15 cellular contexts compared by ENCODE assay signal in the genomic region with DNA sequence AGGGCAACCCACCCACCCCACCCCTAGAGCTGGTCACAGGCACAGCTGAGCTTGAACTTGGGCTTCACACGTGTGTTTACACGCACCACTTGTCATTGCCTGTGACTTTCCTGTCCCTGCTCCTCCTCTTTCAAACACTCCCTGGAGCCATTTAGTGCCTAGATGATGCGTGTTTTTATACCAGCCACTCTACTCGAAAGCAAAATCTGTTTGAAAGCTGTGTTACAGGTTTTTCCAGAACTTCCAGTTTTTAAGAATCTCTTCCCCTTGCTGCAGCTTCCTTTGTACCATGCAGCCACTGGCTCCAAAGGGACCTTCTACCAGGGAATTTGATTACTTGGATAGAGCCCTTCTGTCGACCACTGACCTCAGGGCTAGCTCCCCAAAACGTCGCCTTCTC.
DNase-seq lines count a peak whose midpoint lies in the region; ATAC-seq and TF ChIP-seq lines count a peak whose summit lies in the region.
"Had no signal": no experiment of that assay in that cellular context is flagged by ENCODE, and none has a peak within 500 bp of the region (broad histone marks: within the 10 kb centered on the region; RNA-seq: fewer than 3 reads in every experiment).

No MANE protein-coding gene starts in this region.

- DNase-seq in Calu3 = peak; percentile 32
- DNase-seq in NCI-H2029 treated with DMSO at 0.1 percent for 48 hours (lab: John Stamatoyannopoulos, UW) = peak; percentile 11
- DNase-seq in coronary artery (ENCODE audit: low spot score) = no peak
- no peak for DNase-seq in HUDEP-2 (lab: John Stamatoyannopoulos, UW; ENCODE audit: unreplicated experiment in 76 of 76)
- no peak for DNase-seq in stimulated activated CD4-positive, alpha-beta T cell treated with anti-CD3 and anti-CD28 coated beads, Interleukin-12 subunit alpha, Interleukin-12 subunit beta, amount 100 ng/mL, for 4 hours
- no peak for DNase-seq in kidney glomerular epithelial cell (lab: John Stamatoyannopoulos, UW)
- DNase-seq: activated CD4-positive, alpha-beta T cell treated with anti-CD3 and anti-CD28 coated beads, Interleukin-2, amount 50 U/mL, for 1 hour; CD4-positive, CD25-positive, alpha-beta regulatory T cell; effector memory CD8-positive, alpha-beta T cell; midbrain; NCI-H2171 treated with DMSO at 0.1 percent for 48 hours; stimulated activated CD4-positive, alpha-beta T cell treated with anti-CD3 and anti-CD28 coated beads, Interleukin-4, amount 100 ng/mL, for 1 hour had no signal

- no TSS peak for BruUV-seq in Calu3 (replicated peaks; lab: Mats Ljungman, UMichigan)

- no peak for TF ChIP-seq CTCF in Calu3 (IDR thresholded peaks at IDR 0.05; ENCODE audit: unreplicated experiment)
- TF ChIP-seq CTCF in coronary artery (IDR thresholded peaks at IDR 0.05) = no peak

- no peak for ATAC-seq in GM19328 (IDR thresholded peaks at IDR 0.05; ENCODE audit: unreplicated experiment)
- ATAC-seq: effector memory CD8-positive, alpha-beta T cell had no signal

- intact Hi-C loops in Calu3 (cut with micrococcal nuclease; ENCODE audit: unreplicated experiment) = loop anchor here (2.0 kb wide), 1 partner anchor 145 kb away; no protein-coding TSS in a partner anchor

- no peaks in the 10 kb centered on the region for H3K9me3 Mint-ChIP-seq in Calu3 (ENCODE audit: low read depth, unreplicated experiment)
- H3K9me3 Mint-ChIP-seq: effector memory CD8-positive, alpha-beta T cell; stimulated activated naive CD8-positive, alpha-beta T cell treated with anti-CD3 and anti-CD28 coated beads, Interleukin-15, Interleukin-2, amounts not matched to agents 100 ng/mL and 50 ng/mL, for 24 hours had no signal

- H3K9me3 ChIP-seq in muscle layer of duodenum (ENCODE audit: control insufficient read depth in 1 of 2, low read length in 2 of 2) = no peaks in the 10 kb centered on the region

- H3K27ac Mint-ChIP-seq in Calu3 (ENCODE audit: unreplicated experiment) = peak overlapping the region; percentile 62
- H3K27ac Mint-ChIP-seq: CD4-positive, CD25-positive, alpha-beta regulatory T cell; effector memory CD8-positive, alpha-beta T cell; stimulated activated naive CD8-positive, alpha-beta T cell treated with anti-CD3 and anti-CD28 coated beads, Interleukin-15, Interleukin-2, amounts not matched to agents 100 ng/mL and 50 ng/mL, for 24 hours had no signal

- H3K4me3 ChIP-seq in coronary artery (no peak overlapping the region), muscle layer of duodenum (ENCODE audit: low read depth in 1 of 2, low read length in 2 of 2) (no peak overlapping the region)

- H3K36me3 Mint-ChIP-seq in Calu3 (ENCODE audit: insufficient read depth, unreplicated experiment) = peaks cover 8% of the 10 kb centered on the region
- H3K36me3 Mint-ChIP-seq: CD4-positive, CD25-positive, alpha-beta regulatory T cell had no signal

- H3K4me1 ChIP-seq in muscle layer of duodenum (ENCODE audit: control insufficient read depth in 1 of 2, insufficient read depth in 2 of 2, low read length in 2 of 2) = no peaks in the 10 kb centered on the region

- H3K27me3 ChIP-seq in muscle layer of duodenum (ENCODE audit: low read depth, low read length) = no peaks in the 10 kb centered on the region

- H3K27ac ChIP-seq in coronary artery (peak overlapping the region; percentile 85 to 87), muscle layer of duodenum (ENCODE audit: low read length) (peak overlapping the region; percentile 51)

- CTCF ChIA-PET in Calu3 (lab: Charles Lee) = interaction anchor here (0.6 to 1.4 kb wide), 2 partner anchors 16 to 602 kb away, joined by 4 to 5 read pairs; no protein-coding TSS in a partner anchor

- no peaks in the 10 kb centered on the region for H3K27me3 Mint-ChIP-seq in Calu3 (ENCODE audit: unreplicated experiment)
- H3K27me3 Mint-ChIP-seq: stimulated activated naive CD8-positive, alpha-beta T cell treated with anti-CD3 and anti-CD28 coated beads, Interleukin-15, Interleukin-2, amounts not matched to agents 100 ng/mL and 50 ng/mL, for 24 hours had no signal

- H3K4me1 Mint-ChIP-seq in Calu3 (ENCODE audit: low read depth, unreplicated experiment) = peaks cover 24% of the 10 kb centered on the region

- no peaks in the 10 kb centered on the region for H3K36me3 ChIP-seq in muscle layer of duodenum (ENCODE audit: control insufficient read depth in 1 of 2, insufficient read depth in 2 of 2, low read length in 2 of 2)

- H3K4me3 Mint-ChIP-seq in Calu3 (ENCODE audit: low read depth, unreplicated experiment) = peak overlapping the region; percentile 15
- H3K4me3 Mint-ChIP-seq: CD4-positive, CD25-positive, alpha-beta regulatory T cell; effector memory CD8-positive, alpha-beta T cell; stimulated activated naive CD8-positive, alpha-beta T cell treated with anti-CD3 and anti-CD28 coated beads, Interleukin-15, Interleukin-2, amounts not matched to agents 100 ng/mL and 50 ng/mL, for 24 hours had no signal

Comparison
In these comparisons a context has a peak if more than half of its experiments do, and no peak if none do; other contexts are left out.
1. DNase-seq: peak in Calu3 (single experiment) and NCI-H2029 treated with DMSO at 0.1 percent for 48 hours (single experiment); none in coronary artery (single experiment), HUDEP-2 (0 of 76), stimulated activated CD4-positive, alpha-beta T cell treated with anti-CD3 and anti-CD28 coated beads, Interleukin-12 subunit alpha, Interleukin-12 subunit beta, amount 100 ng/mL, for 4 hours (single experiment) and kidney glomerular epithelial cell (single experiment).